In the genomic region with DNA sequence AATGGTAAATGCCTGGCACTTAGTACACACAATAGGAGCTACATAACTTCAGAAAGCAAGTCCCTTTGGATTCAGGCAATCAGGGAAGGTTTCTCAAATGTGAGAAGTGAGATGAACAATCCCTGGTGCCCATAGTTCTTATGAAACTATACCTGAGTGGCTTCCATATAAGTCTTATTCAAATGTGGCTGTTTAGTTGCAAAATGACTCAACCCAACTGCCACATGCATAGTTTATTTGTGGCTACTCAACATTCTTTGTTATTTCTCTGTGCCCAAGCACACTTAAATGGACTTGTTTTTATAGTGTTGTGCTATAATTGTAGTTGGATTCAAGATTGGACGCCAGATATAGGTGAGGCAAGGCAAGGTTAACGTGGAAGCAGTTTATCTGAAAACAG, we compare ENCODE assay signal across 10 cellular contexts.
DNase-seq lines count a peak whose midpoint lies in the region; ATAC-seq and TF ChIP-seq lines count a peak whose summit lies in the region.
"Had no signal": no experiment of that assay in that cellular context is flagged by ENCODE, and none has a peak within 500 bp of the region (broad histone marks: within the 10 kb centered on the region; RNA-seq: fewer than 3 reads in every experiment).

No MANE protein-coding gene starts in this region.

- ATAC-seq in GM19372 (IDR thresholded peaks at IDR 0.05; ENCODE audit: low read depth, unreplicated experiment) (peak; percentile 71), HG02678 (IDR thresholded peaks at IDR 0.05; ENCODE audit: unreplicated experiment) (peak; percentile 87), HG03521 (IDR thresholded peaks at IDR 0.05; ENCODE audit: unreplicated experiment) (peak; percentile 83)

- H3K27me3 ChIP-seq in effector memory CD4-positive, alpha-beta T cell (replicated peaks; ENCODE audit: control insufficient read depth, insufficient read depth, low read length, poor library complexity, severe bottlenecking): no peaks in the 10 kb centered on the region

- DNase-seq in ELR (ENCODE audit: low read depth): peak; percentile 24
- no peak for DNase-seq in effector memory CD4-positive, alpha-beta T cell
- no peak for DNase-seq in HuH-7.5 (ENCODE audit: low spot score)
- DNase-seq in NCI-H1436 (lab: John Stamatoyannopoulos, UW): no peak
- no peak for DNase-seq in RWPE1 (ENCODE audit: low spot score)
- DNase-seq: retina had no signal

- TF ChIP-seq CTCF in RWPE1 (conservative IDR thresholded peaks at IDR 0.05; ENCODE audit: low read depth): no peak

- no peaks in the 10 kb centered on the region for H3K4me1 ChIP-seq in effector memory CD4-positive, alpha-beta T cell (ENCODE audit: control insufficient read depth, insufficient read depth, low read length, poor library complexity, severe bottlenecking)

- H3K4me3 ChIP-seq in effector memory CD4-positive, alpha-beta T cell (ENCODE audit: insufficient read depth, low read depth, low read length, poor library complexity, severe bottlenecking): no peak overlapping the region
- H3K4me3 ChIP-seq: lung had no signal

- H3K27ac ChIP-seq in effector memory CD4-positive, alpha-beta T cell (ENCODE audit: insufficient read depth, low read length, poor library complexity, severe bottlenecking): no peak overlapping the region
- no peak overlapping the region for H3K27ac ChIP-seq in RWPE1

- H3K36me3 ChIP-seq in effector memory CD4-positive, alpha-beta T cell (ENCODE audit: control insufficient read depth, insufficient read depth, low read length): no peaks in the 10 kb centered on the region

- POLR2A ChIA-PET in RWPE1 (lab: Yijun Ruan, JAX; ENCODE audit: low non-redundant PET): no interaction called here

- CTCF ChIA-PET in RWPE1 (lab: Yijun Ruan, JAX): no interaction called here

- H3K9me3 ChIP-seq in effector memory CD4-positive, alpha-beta T cell (ENCODE audit: control insufficient read depth, low read length): no peaks in the 10 kb centered on the region
